Comparison of ENCODE assay signal across 1 cellular context in the genomic region with DNA sequence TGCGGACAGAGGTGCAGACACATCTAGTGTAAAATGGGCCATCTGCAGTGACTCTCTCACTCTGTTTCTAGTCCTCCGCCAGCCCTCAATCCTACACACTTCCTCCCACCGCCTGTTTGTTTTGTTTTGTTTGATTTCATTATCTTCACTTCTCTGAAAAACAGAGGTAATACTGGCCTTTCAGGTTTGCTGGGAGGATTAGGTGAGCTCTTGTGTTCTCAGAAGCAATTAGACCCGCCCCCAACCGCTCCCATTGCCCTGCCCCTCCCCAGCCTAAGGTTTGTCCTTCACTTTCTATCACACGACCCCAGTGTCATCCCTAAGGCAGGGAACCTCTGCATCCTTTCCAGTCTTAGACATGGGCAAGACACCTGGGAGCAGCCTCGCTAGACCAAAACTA.
TF ChIP-seq lines count a peak whose summit lies in the region.

No MANE protein-coding gene starts in this region.

TF ChIP-seq in H1, 55 proteins besides CTCF, POLR2A, EP300 and RAD21:
- TF ChIP-seq MAFK (IDR thresholded peaks at IDR 0.05; ENCODE audit: low read depth, low read length) (no peak), TCF12 (IDR thresholded peaks at IDR 0.05; ENCODE audit: low read depth, low read length) (no peak), CEBPB (IDR thresholded peaks at IDR 0.05; ENCODE audit: low read depth, low read length) (no peak), RFX5 (IDR thresholded peaks at IDR 0.05; ENCODE audit: borderline replicate concordance, low read depth, low read length) (no peak), CBX8 (IDR thresholded peaks at IDR 0.05; ENCODE audit: borderline replicate concordance, low read depth, low read length) (no peak), CHD2 (IDR thresholded peaks at IDR 0.05; ENCODE audit: low read length) (no peak), SP1 (IDR thresholded peaks at IDR 0.05; ENCODE audit: low read depth, low read length) (no peak), YY1 (IDR thresholded peaks at IDR 0.05; ENCODE audit: low read depth, low read length) (no peak), JUN (IDR thresholded peaks at IDR 0.05; ENCODE audit: low read depth, low read length) (no peak), NANOG (IDR thresholded peaks at IDR 0.05; ENCODE audit: insufficient read depth, low read depth, low read length, poor library complexity, severe bottlenecking) (no peak), JUND (IDR thresholded peaks at IDR 0.05; ENCODE audit: low read length) (no peak), ZNF274 (IDR thresholded peaks at IDR 0.05; ENCODE audit: borderline replicate concordance, extremely low read depth, low read length) (no peak), HDAC6 (IDR thresholded peaks at IDR 0.05; ENCODE audit: low read depth, low read length) (no peak), EZH2 (IDR thresholded peaks at IDR 0.05; ENCODE audit: low read depth, low read length, severe bottlenecking) (no peak), BACH1 (IDR thresholded peaks at IDR 0.05; ENCODE audit: low read length) (no peak), BCL11A (IDR thresholded peaks at IDR 0.05; ENCODE audit: low read depth in 2 of 2, low read length in 2 of 2) (no peak), BRCA1 (IDR thresholded peaks at IDR 0.05; ENCODE audit: low read depth, low read length) (no peak)
- TF ChIP-seq, protein P1, sequence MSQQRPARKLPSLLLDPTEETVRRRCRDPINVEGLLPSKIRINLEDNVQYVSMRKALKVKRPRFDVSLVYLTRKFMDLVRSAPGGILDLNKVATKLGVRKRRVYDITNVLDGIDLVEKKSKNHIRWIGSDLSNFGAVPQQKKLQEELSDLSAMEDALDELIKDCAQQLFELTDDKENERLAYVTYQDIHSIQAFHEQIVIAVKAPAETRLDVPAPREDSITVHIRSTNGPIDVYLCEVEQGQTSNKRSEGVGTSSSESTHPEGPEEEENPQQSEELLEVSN (IDR thresholded peaks at IDR 0.05), result no peak
